Comparison of ENCODE assay signal across 9 cellular contexts in genomic region chr21:44911384-44912157, GRCh38. TPM values are rescaled to one million over a fixed set of nuclear protein-coding genes. Genes with fewer than 3 reads are reported as not detected.
DNase-seq lines count a peak whose midpoint lies in the region; ATAC-seq, FAIRE-seq and TF ChIP-seq lines count a peak whose summit lies in the region.
"Had no signal": no experiment of that assay in that cellular context is flagged by ENCODE, and none has a peak within 500 bp of the region (broad histone marks: within the 10 kb centered on the region; RNA-seq: fewer than 3 reads in every experiment).

No MANE protein-coding gene starts in this region.

- no peak overlapping the region for H2BK120ac ChIP-seq in trophoblast cell (ENCODE audit: insufficient read depth, low read length, poor library complexity)

- no peak overlapping the region for H3K4me2 ChIP-seq in trophoblast cell (ENCODE audit: low read length)

- H3K4me1 ChIP-seq in esophagus (ENCODE audit: control insufficient read depth in 2 of 2, insufficient read depth in 2 of 2, low read length in 1 of 2): peaks cover 6 to 21% of the 10 kb centered on the region in 2 donors
- H3K4me1 ChIP-seq in trophoblast cell (ENCODE audit: control insufficient read depth in 1 of 2, insufficient read depth in 2 of 2, low read length in 2 of 2): no peaks in the 10 kb centered on the region

- TF ChIP-seq CTCF in GM13976 (IDR thresholded peaks at IDR 0.05; ENCODE audit: borderline replicate concordance, control extremely low read depth, extremely low read depth, insufficient read depth, missing control alignments): peak; percentile 59

- H3K9ac ChIP-seq in trophoblast cell (ENCODE audit: low read length): no peak overlapping the region

- H4K12ac ChIP-seq in trophoblast cell (ENCODE audit: low read depth, low read length): no peak overlapping the region

- FAIRE-seq in HTR-8/SVneo (lab: Jason Lieb, UNC): no peak

- peak overlapping the region; percentile 83 for H3K27ac Mint-ChIP-seq in activated CD8-positive, alpha-beta memory T cell treated with anti-CD3 and anti-CD28 coated beads, Interleukin-2, amount 10 ng/mL, durations not matched to agents 7 days and 5 days

- no peak overlapping the region for H2BK12ac ChIP-seq in trophoblast cell (ENCODE audit: low read length)

- peaks cover 24% of the 10 kb centered on the region for H3K36me3 Mint-ChIP-seq in activated CD8-positive, alpha-beta memory T cell treated with anti-CD3 and anti-CD28 coated beads, Interleukin-2, amount 10 ng/mL, durations not matched to agents 7 days and 5 days

- no peak overlapping the region for H2BK5ac ChIP-seq in trophoblast cell (ENCODE audit: low read depth, low read length, poor library complexity)

- WGBS in esophagus, 2 donors: 25 to 26% methylated on average over 19 of the region's 19 CpGs
- WGBS in trophoblast cell (ENCODE audit: extremely low coverage, insufficient coverage, insufficient read length): no CpG with 5 or more reads among the region's 19 CpGs

- H3K4me3 ChIP-seq in esophagus (ENCODE audit: low read depth in 1 of 2, low read length in 2 of 2) (peak overlapping the region in 1 of 2 donors; percentile 5), trophoblast cell (ENCODE audit: low read depth, low read length) (peak overlapping the region; percentile 18)

- H3K79me2 ChIP-seq in trophoblast cell (ENCODE audit: control insufficient read depth, insufficient read depth, low read length, poor library complexity): no peaks in the 10 kb centered on the region

- in situ Hi-C loops in GM13976 (cut with MboI; ENCODE audit: low sequenced_read_pairs, unreplicated experiment): no loop called here

- no peak overlapping the region for H3K18ac ChIP-seq in trophoblast cell (ENCODE audit: low read length)

- no peaks in the 10 kb centered on the region for H3K9me3 Mint-ChIP-seq in activated CD8-positive, alpha-beta memory T cell treated with anti-CD3 and anti-CD28 coated beads, Interleukin-2, amount 10 ng/mL, durations not matched to agents 7 days and 5 days (ENCODE audit: low read depth)
- H3K9me3 Mint-ChIP-seq: neural crest cell had no signal

- H3K79me1 ChIP-seq in trophoblast cell (ENCODE audit: low read length): no peaks in the 10 kb centered on the region

- no peak overlapping the region for H4K8ac ChIP-seq in trophoblast cell (ENCODE audit: low read depth, low read length)

- no peak overlapping the region for H2AFZ ChIP-seq in trophoblast cell (ENCODE audit: insufficient read depth, low read length, poor library complexity)

- ATAC-seq in activated CD8-positive, alpha-beta memory T cell treated with anti-CD3 and anti-CD28 coated beads, Interleukin-2, amount 10 ng/mL, durations not matched to agents 7 days and 5 days: peak; percentile 60

- no peak overlapping the region for H3K14ac ChIP-seq in trophoblast cell (ENCODE audit: low read length)

- H3K27me3 ChIP-seq in esophagus (ENCODE audit: control insufficient read depth in 1 of 2, insufficient read depth in 2 of 2, low read length in 2 of 2) (no peaks in the 10 kb centered on the region), trophoblast cell (ENCODE audit: insufficient read depth, low read length) (no peaks in the 10 kb centered on the region)

- no peaks in the 10 kb centered on the region for H3K27me3 Mint-ChIP-seq in activated CD8-positive, alpha-beta memory T cell treated with anti-CD3 and anti-CD28 coated beads, Interleukin-2, amount 10 ng/mL, durations not matched to agents 7 days and 5 days

- H3K4me1 Mint-ChIP-seq in activated CD8-positive, alpha-beta memory T cell treated with anti-CD3 and anti-CD28 coated beads, Interleukin-2, amount 10 ng/mL, durations not matched to agents 7 days and 5 days: peaks cover 55% of the 10 kb centered on the region

- peak overlapping the region; percentile 42 for H3K4me3 Mint-ChIP-seq in activated CD8-positive, alpha-beta memory T cell treated with anti-CD3 and anti-CD28 coated beads, Interleukin-2, amount 10 ng/mL, durations not matched to agents 7 days and 5 days
- H3K4me3 Mint-ChIP-seq: neural crest cell had no signal

- H3K23ac ChIP-seq in trophoblast cell (ENCODE audit: low read length): no peak overlapping the region

- no peak overlapping the region for H4K91ac ChIP-seq in trophoblast cell (ENCODE audit: low read depth, low read length)

- CTCF ChIA-PET in activated CD8-positive, alpha-beta memory T cell treated with anti-CD3 and anti-CD28 coated beads, Interleukin-2, amount 10 ng/mL, durations not matched to agents 7 days and 5 days (lab: Charles Lee): interaction anchor here (0.9 to 11.1 kb wide), 5 partner anchors 11 to 111 kb away, joined by 3 to 185 read pairs (median 7); partner anchors contain the start of gene UBE2G2

- H3K27ac ChIP-seq in esophagus (ENCODE audit: low read depth in 2 of 2, low read length in 1 of 2): peak overlapping the region; percentile 37 to 43
- H3K27ac ChIP-seq in trophoblast cell (ENCODE audit: low read depth, low read length): no peak overlapping the region

- H3K9me3 ChIP-seq in esophagus (ENCODE audit: control insufficient read depth in 2 of 2, insufficient read depth in 1 of 2, low read depth in 1 of 2, low read length in 1 of 2) (peaks cover 0 to 2% of the 10 kb centered on the region in 2 donors), trophoblast cell (ENCODE audit: insufficient read depth, low read depth, low read length) (no peaks in the 10 kb centered on the region)

- H3K4ac ChIP-seq in trophoblast cell (ENCODE audit: low read depth, low read length): no peak overlapping the region

- no peak overlapping the region for H2AK5ac ChIP-seq in trophoblast cell (ENCODE audit: low read length)

- H3K36me3 ChIP-seq in esophagus (ENCODE audit: control insufficient read depth in 2 of 2, insufficient read depth in 2 of 2, low read length in 1 of 2) (no peaks in the 10 kb centered on the region), trophoblast cell (ENCODE audit: control insufficient read depth in 1 of 2, insufficient read depth in 2 of 2, low read length in 2 of 2) (no peaks in the 10 kb centered on the region)

- DNase-seq in GM13976 (ENCODE audit: low spot score): peak; percentile 59
- DNase-seq in NCI-H2196 treated with DMSO at 0.1 percent for 48 hours (lab: John Stamatoyannopoulos, UW; ENCODE audit: unreplicated experiment): peak; percentile 78
- peak; percentile 79 for DNase-seq in activated CD8-positive, alpha-beta memory T cell treated with anti-CD3 and anti-CD28 coated beads, Interleukin-2, amount 10 ng/mL, durations not matched to agents 7 days and 5 days
- peak in 1 of 2 donors; percentile 34 for DNase-seq in trophoblast cell
- DNase-seq in AG20443 (ENCODE audit: low spot score): no peak
- no peak for DNase-seq in HTR-8/SVneo (ENCODE audit: insufficient read length, low spot score)
- DNase-seq in SW480 (ENCODE audit: low spot score): no peak

RNA-seq across cellular contexts. Expression of gene ITGB2, which starts 9.1 kb away (rescaled TPM):
- total RNA-seq in activated CD8-positive, alpha-beta memory T cell treated with anti-CD3 and anti-CD28 coated beads, Interleukin-2, amount 10 ng/mL, durations not matched to agents 7 days and 5 days: 100 to 1,000 TPM; 336 to 372 TPM
- polyA plus RNA-seq in esophagus: 10 to 100 TPM in 1 of 2 donors, 1 to 10 TPM in 1; 7.3 to 10.0 TPM
- 0.03 TPM in 2 replicates for polyA plus RNA-seq in trophoblast cell (2013)

RNA-seq across cellular contexts. Expression of gene SLX9, which starts 28.3 kb away (rescaled TPM):
- total RNA-seq in activated CD8-positive, alpha-beta memory T cell treated with anti-CD3 and anti-CD28 coated beads, Interleukin-2, amount 10 ng/mL, durations not matched to agents 7 days and 5 days: 10 to 100 TPM; 56.8 to 62.9 TPM
- polyA plus RNA-seq in esophagus: 10 to 100 TPM; 12.4 to 16.1 TPM
- polyA plus RNA-seq in trophoblast cell (2013): 19.1 and 21.1 TPM in 2 replicates

RNA-seq across cellular contexts. Expression of gene PTTG1IP, which starts 38.1 kb away (rescaled TPM):
- 10 to 100 TPM; 46.0 to 49.9 TPM for total RNA-seq in activated CD8-positive, alpha-beta memory T cell treated with anti-CD3 and anti-CD28 coated beads, Interleukin-2, amount 10 ng/mL, durations not matched to agents 7 days and 5 days
- polyA plus RNA-seq in esophagus: 10 to 100 TPM; 45.8 to 47.4 TPM
- 258 and 262 TPM in 2 replicates for polyA plus RNA-seq in trophoblast cell (2013)

Comparison
In these comparisons a context has a peak if more than half of its experiments do, and no peak if none do; other contexts are left out.
1. DNase-seq: peak in GM13976 (single experiment), NCI-H2196 treated with DMSO at 0.1 percent for 48 hours (single experiment) and activated CD8-positive, alpha-beta memory T cell treated with anti-CD3 and anti-CD28 coated beads, Interleukin-2, amount 10 ng/mL, durations not matched to agents 7 days and 5 days (single experiment); none in AG20443 (single experiment), HTR-8/SVneo (single experiment) and SW480 (single experiment).